ENCODE assay signal across 12 cellular contexts in genomic region chr16:11386791-11387546, GRCh38. TPM values are rescaled to one million over a fixed set of nuclear protein-coding genes. Genes with fewer than 3 reads are reported as not detected.
A peak's percentile ranks its signal among the peaks of the same experiment; 100 is the strongest.
DNase-seq lines count a peak whose midpoint lies in the region; ATAC-seq, FAIRE-seq and TF ChIP-seq lines count a peak whose summit lies in the region.
"Had no signal": no experiment of that assay in that cellular context is flagged by ENCODE, and none has a peak within 500 bp of the region (broad histone marks: within the 10 kb centered on the region; RNA-seq: fewer than 3 reads in every experiment).

No MANE protein-coding gene starts in this region.

- H4K20me1 ChIP-seq in H9 (ENCODE audit: control insufficient read depth, insufficient read depth, insufficient read length) (no peaks in the 10 kb centered on the region), K562 (replicated peaks; ENCODE audit: control insufficient read depth, insufficient read depth, low read length) (0 out of 2 replicates have a peak, but pooled peaks cover 3% of the 10 kb centered on the region)

- H3K36me3 Mint-ChIP-seq in H9 (ENCODE audit: insufficient read depth in 1 of 3, low read depth in 3 of 3): no peaks in the 10 kb centered on the region; a peak in 1 of 7 replicates
- H3K36me3 Mint-ChIP-seq: activated naive CD8-positive, alpha-beta T cell had no signal

- TF ChIP-seq CTCF in H9 (conservative IDR thresholded peaks at IDR 0.05) (peak; percentile 89), K562 (IDR thresholded peaks at IDR 0.05 in 2 of 3, conservative IDR thresholded peaks at IDR 0.05 in 1 of 3; ENCODE audit: insufficient read depth in 2 of 3, low read depth in 1 of 3, low read length in 3 of 3) (peak; percentile 68 to 74 (median 69); a peak in 4 of 6 replicates), liver (IDR thresholded peaks at IDR 0.05; ENCODE audit: low read depth, low read length, missing input control) (peak; percentile 7)

- H3K27me3 ChIP-seq in H9 (ENCODE audit: insufficient read depth, low read length) (no peaks in the 10 kb centered on the region), K562 (ENCODE audit: control insufficient read depth in 2 of 2, insufficient read depth in 2 of 2, low read length in 2 of 2) (peaks cover 23 to 86% of the 10 kb centered on the region in 2 experiments; a peak in 4 of 5 replicates), liver (ENCODE audit: control insufficient read depth in 4 of 4, insufficient read depth in 4 of 4, low read length in 3 of 4) (no peaks in the 10 kb centered on the region)

- no peak overlapping the region for H3K4me2 ChIP-seq in H9 (ENCODE audit: insufficient read depth, insufficient read length, low read length)
- H3K4me2 ChIP-seq in K562 (ENCODE audit: insufficient read depth, low read length): peak overlapping the region; percentile 13; the same call in 1 of the 2 replicates

- DNase-seq in AG08395 (ENCODE audit: low spot score): peak; percentile 74
- DNase-seq in H9: peak; percentile 90
- peak; percentile 68 to 78 (median 76) for DNase-seq in K562 (ENCODE audit: extremely low read depth in 1 of 4, low spot score in 3 of 4)
- no peak for DNase-seq in activated T-cell treated with anti-CD3 and anti-CD28 coated beads, Interleukin-2, amount 50 U/mL, for 1 hour
- DNase-seq in NCI-H146 treated with DMSO at 0.1 percent for 48 hours (lab: John Stamatoyannopoulos, UW; ENCODE audit: unreplicated experiment): no peak
- no peak for DNase-seq in stimulated activated naive CD4-positive, alpha-beta T cell treated with Interleukin-2 at 50 U/mL for 16 hours (lab: John Stamatoyannopoulos, UW)
- DNase-seq: GF-D8; NK-92 treated with Interleukin-12 subunit alpha and Interleukin-12 subunit beta, amount 100 ng/mL, for 24 hours had no signal

- no peak overlapping the region for H3T11ph ChIP-seq in H9 (ENCODE audit: low read length)

- CTCF ChIA-PET in K562 (lab: Yijun Ruan, JAX; ENCODE audit: low intra/inter-chr PET ratio): no interaction called here

- no peak overlapping the region for H2BK120ac ChIP-seq in H9 (ENCODE audit: low read depth, low read length, poor library complexity, severe bottlenecking)

- POLR2A ChIA-PET in K562 (lab: Yijun Ruan, JAX): interaction anchor here (1.1 to 1.8 kb wide), 3 partner anchors 9 to 131 kb away, joined by 3 to 7 read pairs (median 4); partner anchors contain the start of gene SOCS1

- H3K79me2 ChIP-seq in H9 (ENCODE audit: insufficient read depth, low read length) (no peaks in the 10 kb centered on the region), K562 (ENCODE audit: control insufficient read depth, insufficient read depth, low read length) (no peaks in the 10 kb centered on the region)

- H3K79me1 ChIP-seq in H9 (ENCODE audit: insufficient read depth, low read depth, low read length, poor library complexity, severe bottlenecking): no peaks in the 10 kb centered on the region

- no peak overlapping the region for H3K14ac ChIP-seq in H9 (ENCODE audit: insufficient read depth, low read length)

- TF ChIP-seq EP300 in K562 (IDR thresholded peaks at IDR 0.05; ENCODE audit: low read length): no peak

- WGBS in H9 (ENCODE audit: extremely low coverage, insufficient read length, low lambda C conversion rate): no CpG with 5 or more reads among the region's 22 CpGs
- 1% methylated on average over 18 of the region's 22 CpGs for WGBS in K562 (ENCODE audit: insufficient coverage, low coverage, missing lambda C conversion rate)
- 52% methylated on average over 22 of the region's 22 CpGs for WGBS in liver

- no peak overlapping the region for H3K4ac ChIP-seq in H9 (ENCODE audit: low read depth, low read length)

- H3K4me3 ChIP-seq in K562 (no peak overlapping the region), liver (ENCODE audit: low read depth in 1 of 3, low read length in 3 of 3) (no peak overlapping the region)

- no peak overlapping the region for H4K5ac ChIP-seq in H9 (ENCODE audit: insufficient read length, low read depth, low read length)

- in situ Hi-C loops in K562 (cut with MboI): no loop called here

- intact Hi-C loops in K562 (cut with micrococcal nuclease): no loop called here

- H3K4me1 Mint-ChIP-seq in H9: peaks cover 30 to 39% of the 10 kb centered on the region in 2 experiments

- H2BK12ac ChIP-seq in H9 (ENCODE audit: insufficient read length, low read depth, low read length): no peak overlapping the region

- H2AK5ac ChIP-seq in H9 (ENCODE audit: insufficient read length, low read length): no peak overlapping the region

- no peak overlapping the region for H3K23ac ChIP-seq in H9 (ENCODE audit: insufficient read length, low read depth, low read length)

- H3K23me2 ChIP-seq in H9 (ENCODE audit: insufficient read length, low read depth, low read length, poor library complexity, severe bottlenecking): no peaks in the 10 kb centered on the region

- no peak for FAIRE-seq in K562 (lab: Jason Lieb, UNC)
- FAIRE-seq: islet of Langerhans had no signal

- TF ChIP-seq POLR2A in K562 (conservative IDR thresholded peaks at IDR 0.05): no peak

- H3K4me3 Mint-ChIP-seq in H9: peak overlapping the region in 1 of 2 experiments; percentile 56; a peak in 2 of 5 replicates
- H3K4me3 Mint-ChIP-seq: activated naive CD8-positive, alpha-beta T cell had no signal

- BruUV-seq in K562 (replicated peaks; lab: Mats Ljungman, UMichigan): no TSS peak

- H3K18ac ChIP-seq in H9 (ENCODE audit: insufficient read length, low read depth, low read length): no peak overlapping the region

- no peak overlapping the region; the same call in 1 of the 2 replicates for H2BK15ac ChIP-seq in H9 (ENCODE audit: low read depth, low read length)

- H3K27me3 Mint-ChIP-seq in H9 (ENCODE audit: low read depth): peaks cover 8% of the 10 kb centered on the region
- H3K27me3 Mint-ChIP-seq: activated naive CD8-positive, alpha-beta T cell had no signal

- no peaks in the 10 kb centered on the region for H3K9me3 Mint-ChIP-seq in H9

- no peak overlapping the region for H2BK20ac ChIP-seq in H9 (ENCODE audit: low read depth, low read length, poor library complexity, severe bottlenecking)

- H3K27ac ChIP-seq in H9 (ENCODE audit: insufficient read length, low read depth, low read length) (no peak overlapping the region), K562 (ENCODE audit: extremely low read depth, low read depth, low read length) (no peak overlapping the region), liver (ENCODE audit: low read depth in 1 of 2, low read length in 2 of 2) (no peak overlapping the region)

- H3K9me3 ChIP-seq in H9 (ENCODE audit: control insufficient read depth, low read depth, low read length) (no peaks in the 10 kb centered on the region), K562 (replicated peaks; ENCODE audit: control insufficient read depth, insufficient read depth, low read depth, low read length) (no peaks in the 10 kb centered on the region), liver (ENCODE audit: control insufficient read depth in 4 of 4, low read length in 3 of 4) (no peaks in the 10 kb centered on the region)

- H3K56ac ChIP-seq in H9 (ENCODE audit: insufficient read length, low read depth, low read length): no peak overlapping the region

- H2AFZ ChIP-seq in H9 (ENCODE audit: low read length) (no peak overlapping the region), K562 (ENCODE audit: low read depth, low read length) (peak overlapping the region; percentile 29; the same call in 1 of the 2 replicates)

- peak in 1 of 2 experiments; percentile 44; a peak in 2 of 4 replicates for TF ChIP-seq RAD21 in K562 (CRISPR knock-in tag; conservative IDR thresholded peaks at IDR 0.05 in 1 of 2, IDR thresholded peaks at IDR 0.05 in 1 of 2)
- TF ChIP-seq RAD21 in liver (IDR thresholded peaks at IDR 0.05): peak in 1 of 2 donors; percentile 32

- H4K91ac ChIP-seq in H9 (ENCODE audit: insufficient read length, low read depth, low read length): no peak overlapping the region

- no peak overlapping the region; a peak in 2 of 7 replicates for H3K27ac Mint-ChIP-seq in H9
- H3K27ac Mint-ChIP-seq: activated naive CD8-positive, alpha-beta T cell had no signal

- H3K9ac ChIP-seq in H9 (ENCODE audit: extremely low read depth, insufficient read length, low read length) (no peak overlapping the region), K562 (ENCODE audit: insufficient read depth in 1 of 2, low read depth in 2 of 2, low read length in 2 of 2) (peak overlapping the region in 1 of 2 experiments; percentile 75; a peak in 2 of 4 replicates), liver (ENCODE audit: low read depth in 1 of 2, low read length in 2 of 2) (no peak overlapping the region)

- H3K36me3 ChIP-seq in K562 (ENCODE audit: control insufficient read depth, insufficient read depth, low read length) (no peaks in the 10 kb centered on the region), liver (ENCODE audit: control insufficient read depth in 4 of 4, insufficient read depth in 3 of 4, low read depth in 1 of 4, low read length in 3 of 4) (no peaks in the 10 kb centered on the region)

- no peak overlapping the region for H2BK5ac ChIP-seq in H9 (ENCODE audit: insufficient read length, low read length)

- ATAC-seq in K562: peak; percentile 92
- ATAC-seq in GM21515 (IDR thresholded peaks at IDR 0.05; ENCODE audit: unreplicated experiment): no peak

- no peaks in the 10 kb centered on the region; the same call in 1 of the 2 replicates for H3K4me1 ChIP-seq in H9 (ENCODE audit: insufficient read depth, low read length)
- peaks cover 3 to 37% of the 10 kb centered on the region in 2 experiments; a peak in 2 of 5 replicates for H3K4me1 ChIP-seq in K562 (replicated peaks in 1 of 2; ENCODE audit: control insufficient read depth in 2 of 2, insufficient read depth in 2 of 2, low read length in 2 of 2)
- H3K4me1 ChIP-seq in liver (ENCODE audit: control insufficient read depth in 4 of 4, insufficient read depth in 4 of 4, low read length in 3 of 4): no peaks in the 10 kb centered on the region

- H4K8ac ChIP-seq in H9 (replicated peaks; ENCODE audit: insufficient read length, low read depth, low read length): no peak overlapping the region

- no peaks in the 10 kb centered on the region for H3K9me1 ChIP-seq in K562 (ENCODE audit: control insufficient read depth, insufficient read depth, low read length)

RNA-seq across cellular contexts. Expression of gene RMI2, which starts 41.7 kb away (rescaled TPM):
- total RNA-seq in H9 (2021) (55.7 and 57.6 TPM in 2 replicates), K562 (2014; rRNA removed) (23.2 and 35.2 TPM in 2 replicates), K562 (2014; rRNA removed; fragmentation: Illumina TruSeq; extraction: Trizol) (32.6 and 39.9 TPM in 2 replicates), K562 (2015; rRNA removed; fragmentation: Illumina TruSeq; extraction: Trizol) (16.1 and 16.4 TPM in 2 replicates), K562 (2021) (33.7 and 38.8 TPM in 2 replicates), liver (1 to 10 TPM in 1 of 2 donors, under 1 TPM in 1; 0.33 to 8.5 TPM)
- 15.0 and 19.5 TPM in 2 replicates for total RNA-seq in K562 (2011; cell fraction: chromatin; rRNA removed; ENCODE audit: low replicate concordance)
- total RNA-seq in K562 (2011; cell fraction: nucleolus; rRNA removed): 8.7 and 9.6 TPM in 2 replicates
- total RNA-seq in K562 (2011; cell fraction: nucleoplasm; rRNA removed): 13.8 and 19.5 TPM in 2 replicates
- polyA plus RNA-seq in K562 (2011; rRNA removed) (27.4 and 35.0 TPM in 2 replicates), K562 (2014; fragmentation: Illumina TruSeq; extraction: Trizol) (43.4 and 48.8 TPM in 2 replicates), K562 (2014; fragmentation: Nextera tagmentation; extraction: Ambion mirVana) (10 to 100 TPM in 1 of 2 experiments, 1 to 10 TPM in 1; 8.0 to 10.3 TPM), K562 (2014; rRNA removed) (32.5 and 36.9 TPM in 2 replicates), liver (1 to 10 TPM in 1 of 2 donors, under 1 TPM in 1; 0.28 to 1.3 TPM)
- 12.1 and 25.8 TPM in 2 replicates for polyA plus RNA-seq in K562 (2011; cell fraction: cytosol; rRNA removed)
- 9.6 and 15.0 TPM in 2 replicates for polyA plus RNA-seq in K562 (2011; cell fraction: nucleus; rRNA removed)
- 37.1 and 50.2 TPM in 2 replicates for polyA plus RNA-seq in K562 (2012)
- polyA minus RNA-seq in K562 (2011; rRNA and poly(A)+ RNA removed): 18.2 and 19.3 TPM in 2 replicates
- polyA minus RNA-seq in K562 (2011; cell fraction: cytosol; rRNA and poly(A)+ RNA removed): 7.6 and 8.6 TPM in 2 replicates
- polyA minus RNA-seq in K562 (2011; cell fraction: nucleus; rRNA and poly(A)+ RNA removed): 3.9 and 8.6 TPM in 2 replicates

Comparison
In these comparisons a context has a peak if more than half of its experiments do, and no peak if none do; other contexts are left out.
1. DNase-seq: peak in AG08395 (single experiment), H9 (single experiment) and K562 (4 of 4); none in activated T-cell treated with anti-CD3 and anti-CD28 coated beads, Interleukin-2, amount 50 U/mL, for 1 hour (single experiment), NCI-H146 treated with DMSO at 0.1 percent for 48 hours (single experiment) and stimulated activated naive CD4-positive, alpha-beta T cell treated with Interleukin-2 at 50 U/mL for 16 hours (single experiment).
2. CTCF ChIP-seq: peak in every context shown above with its lines; median percentile 89 in H9; 69 in K562; 7 in liver.